8 cellular contexts compared by ENCODE assay signal in the genomic region with DNA sequence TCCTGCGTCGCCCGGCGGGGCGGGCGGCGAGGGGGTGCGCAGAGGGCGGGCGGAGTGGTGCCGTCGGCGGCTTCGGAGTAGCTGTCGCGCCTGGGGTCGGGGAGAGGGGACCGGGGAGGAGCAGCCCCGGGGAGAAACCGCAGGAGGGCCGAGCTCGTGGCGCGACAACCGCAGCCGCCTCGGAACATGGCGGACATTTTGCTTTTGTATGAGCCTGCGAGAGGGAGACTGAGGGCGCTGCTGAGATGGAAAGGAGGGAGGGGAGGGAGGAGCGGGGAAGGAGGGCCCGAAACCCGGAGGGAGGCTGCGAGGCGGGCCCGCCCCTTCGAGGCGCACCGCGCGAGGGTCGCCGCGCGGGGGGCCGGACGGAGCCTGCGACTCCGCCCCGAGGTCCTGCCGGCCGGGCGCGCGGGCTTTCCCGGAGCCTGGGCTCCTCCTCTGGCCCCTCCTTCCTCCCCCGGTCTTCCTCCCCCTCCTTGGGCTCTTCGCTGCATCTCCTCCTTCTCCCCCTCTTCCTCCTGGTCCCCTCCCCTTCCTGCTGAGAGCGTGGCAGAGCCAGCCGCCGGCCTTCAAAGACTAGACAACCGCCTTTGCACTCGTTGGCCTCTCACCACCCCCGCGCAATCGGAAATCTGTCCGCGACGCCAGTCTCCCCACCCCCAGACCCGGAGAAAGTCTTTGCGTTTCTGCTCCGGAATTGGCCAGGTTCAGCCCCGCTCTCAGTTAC. TPM values are rescaled to one million over a fixed set of nuclear protein-coding genes. Genes with fewer than 3 reads are reported as not detected.
DNase-seq lines count a peak whose midpoint lies in the region; ATAC-seq and TF ChIP-seq lines count a peak whose summit lies in the region.

No MANE protein-coding gene starts in this region.

- POLR2A ChIA-PET in activated CD8-positive, alpha-beta T cell treated with anti-CD3 and anti-CD28 coated beads for 36 hours (lab: Charles Lee), result interaction anchor here (1.7 kb wide), 2 partner anchors 15 to 17 kb away, joined by 4 to 7 read pairs; no protein-coding TSS in a partner anchor

- H3K9me3 ChIP-seq in ectodermal cell (ENCODE audit: control insufficient read depth, low read length) (no peaks in the 10 kb centered on the region), mesenchymal stem cell (ENCODE audit: control insufficient read depth, low read length) (no peaks in the 10 kb centered on the region)

- peaks cover 0 to 12% (median 1%) of the 10 kb centered on the region in 7 donors for H3K9me3 Mint-ChIP-seq in CD14-positive monocyte
- H3K9me3 Mint-ChIP-seq in activated CD8-positive, alpha-beta T cell treated with anti-CD3 and anti-CD28 coated beads for 36 hours, result no peaks in the 10 kb centered on the region

- H3K27me3 ChIP-seq in ectodermal cell (ENCODE audit: control insufficient read depth, insufficient read depth, low read length, poor library complexity, severe bottlenecking) (no peaks in the 10 kb centered on the region), mesenchymal stem cell (ENCODE audit: control insufficient read depth in 1 of 2, insufficient read depth in 1 of 2, low read length in 2 of 2) (no peaks in the 10 kb centered on the region)

- WGBS in ectodermal cell, 2 experiments, result 0 to 1% methylated on average over 73 of the region's 73 CpGs
- 0% methylated on average over 14 of the region's 73 CpGs for WGBS in mesenchymal stem cell

- peak overlapping the region; percentile 64 for H3K4me3 ChIP-seq in ectodermal cell (ENCODE audit: insufficient read depth, low read depth, low read length)
- peak overlapping the region; percentile 77 to 83 for H3K4me3 ChIP-seq in mesenchymal stem cell (ENCODE audit: insufficient read depth in 1 of 2, low read depth in 1 of 2, low read length in 2 of 2)

- H3K4me1 ChIP-seq in ectodermal cell (ENCODE audit: control insufficient read depth, insufficient read depth, low read length) (no peaks in the 10 kb centered on the region), mesenchymal stem cell (ENCODE audit: control insufficient read depth, insufficient read depth, low read depth, low read length) (peaks cover 1% of the 10 kb centered on the region)

- H3K27me3 Mint-ChIP-seq in CD14-positive monocyte (ENCODE audit: low read depth in 3 of 3), result peaks cover 0 to 11% (median 0%) of the 10 kb centered on the region in 3 donors
- no peaks in the 10 kb centered on the region for H3K27me3 Mint-ChIP-seq in activated CD8-positive, alpha-beta T cell treated with anti-CD3 and anti-CD28 coated beads for 36 hours

- H3K36me3 ChIP-seq in ectodermal cell (ENCODE audit: control insufficient read depth, insufficient read depth, low read length), result no peaks in the 10 kb centered on the region
- no peaks in the 10 kb centered on the region for H3K36me3 ChIP-seq in mesenchymal stem cell (ENCODE audit: control insufficient read depth in 1 of 2, insufficient read depth in 2 of 2, low read depth in 1 of 2, low read length in 2 of 2)

- H3K4me1 Mint-ChIP-seq in CD14-positive monocyte, result peaks cover 17% of the 10 kb centered on the region
- H3K4me1 Mint-ChIP-seq in activated CD8-positive, alpha-beta T cell treated with anti-CD3 and anti-CD28 coated beads for 36 hours (ENCODE audit: low read depth), result peaks cover 38% of the 10 kb centered on the region

- H2AK5ac ChIP-seq in mesenchymal stem cell (ENCODE audit: low read length, severe bottlenecking), result no peak overlapping the region

- peak overlapping the region; percentile 69 for H3K27ac ChIP-seq in ectodermal cell (ENCODE audit: insufficient read depth, low read depth, low read length, poor library complexity, severe bottlenecking)
- peak overlapping the region; percentile 90 for H3K27ac ChIP-seq in mesenchymal stem cell (ENCODE audit: low read length, poor library complexity, severe bottlenecking)

- peak overlapping the region; percentile 92 to 97 (median 95) for H3K27ac Mint-ChIP-seq in CD14-positive monocyte
- peak overlapping the region; percentile 99 for H3K27ac Mint-ChIP-seq in activated CD8-positive, alpha-beta T cell treated with anti-CD3 and anti-CD28 coated beads for 36 hours

- peak overlapping the region; percentile 75 for H3K4me2 ChIP-seq in mesenchymal stem cell (ENCODE audit: low read length, poor library complexity, severe bottlenecking)

- peak overlapping the region; percentile 90 to 94 for H3K4me3 Mint-ChIP-seq in CD14-positive monocyte
- H3K4me3 Mint-ChIP-seq in activated CD8-positive, alpha-beta T cell treated with anti-CD3 and anti-CD28 coated beads for 36 hours, result peak overlapping the region; percentile 96

- peak; percentile 52 for ATAC-seq in GM19395 (IDR thresholded peaks at IDR 0.05; ENCODE audit: unreplicated experiment)
- peak; percentile 37 for ATAC-seq in HG03565 (IDR thresholded peaks at IDR 0.05; ENCODE audit: unreplicated experiment)
- peak; percentile 82 for ATAC-seq in activated CD8-positive, alpha-beta T cell treated with anti-CD3 and anti-CD28 coated beads for 36 hours

- no peak for TF ChIP-seq CTCF in CD14-positive monocyte (IDR thresholded peaks at IDR 0.05)
- TF ChIP-seq CTCF in activated CD8-positive, alpha-beta T cell treated with anti-CD3 and anti-CD28 coated beads for 36 hours (IDR thresholded peaks at IDR 0.05), result no peak

- no peak overlapping the region for H3K23ac ChIP-seq in mesenchymal stem cell (ENCODE audit: low read length in 2 of 2)

- intact Hi-C loops in CD14-positive monocyte (cut with micrococcal nuclease), result loop anchor here in 1 of 2 donors (2.0 kb wide), 1 partner anchor 37 kb away; no protein-coding TSS in a partner anchor
- intact Hi-C loops in activated CD8-positive, alpha-beta T cell treated with anti-CD3 and anti-CD28 coated beads for 36 hours (cut with micrococcal nuclease), result no loop called here

- H3K4ac ChIP-seq in mesenchymal stem cell (ENCODE audit: low read depth in 1 of 2, low read length in 2 of 2), result peak overlapping the region in 1 of 2 experiments; percentile 84

- H3K9ac ChIP-seq in mesenchymal stem cell (ENCODE audit: low read length), result peak overlapping the region; percentile 96

- peaks cover 2% of the 10 kb centered on the region for H3K79me1 ChIP-seq in mesenchymal stem cell (replicated peaks; ENCODE audit: low read length, poor library complexity, severe bottlenecking)

- H3K14ac ChIP-seq in mesenchymal stem cell (ENCODE audit: low read length in 2 of 2), result no peak overlapping the region

- peak overlapping the region; percentile 73 for H2BK5ac ChIP-seq in mesenchymal stem cell (ENCODE audit: low read depth, low read length, poor library complexity, severe bottlenecking)

- DNase-seq in CD14-positive monocyte (ENCODE audit: low spot score) (peak; percentile 84), NCI-H82 (lab: John Stamatoyannopoulos, UW) (peak; percentile 97), mesenchymal stem cell (peak; percentile 93)
- peak; percentile 91 for DNase-seq in activated CD8-positive, alpha-beta T cell treated with anti-CD3 and anti-CD28 coated beads for 36 hours
- DNase-seq in stimulated activated CD8-positive, alpha-beta memory T cell treated with anti-CD3 and anti-CD28 coated beads, Interleukin-12 subunit alpha, Interleukin-12 subunit beta, amount 100 ng/mL, for 1 hour (ENCODE audit: low read depth), result peak; percentile 59

- peak overlapping the region; percentile 86 to 93 for H3K18ac ChIP-seq in mesenchymal stem cell (ENCODE audit: low read depth in 1 of 2, low read length in 2 of 2)

- CTCF ChIA-PET in activated CD8-positive, alpha-beta T cell treated with anti-CD3 and anti-CD28 coated beads for 36 hours (lab: Charles Lee), result no interaction called here

- peak overlapping the region; percentile 89 for H4K91ac ChIP-seq in mesenchymal stem cell (ENCODE audit: low read length)

- H2AFZ ChIP-seq in mesenchymal stem cell (ENCODE audit: low read depth, low read length), result peak overlapping the region; percentile 14

- H2BK15ac ChIP-seq in mesenchymal stem cell (ENCODE audit: low read depth, poor library complexity, severe bottlenecking), result peak overlapping the region; percentile 90

- peak overlapping the region; percentile 54 for H4K8ac ChIP-seq in mesenchymal stem cell (ENCODE audit: low read length)

- no peak overlapping the region for H2BK12ac ChIP-seq in mesenchymal stem cell (ENCODE audit: low read length in 2 of 2)

- peaks cover 4 to 8% of the 10 kb centered on the region in 2 donors for H3K36me3 Mint-ChIP-seq in CD14-positive monocyte
- peaks cover 20% of the 10 kb centered on the region for H3K36me3 Mint-ChIP-seq in activated CD8-positive, alpha-beta T cell treated with anti-CD3 and anti-CD28 coated beads for 36 hours (ENCODE audit: low read depth)

- H2BK120ac ChIP-seq in mesenchymal stem cell (ENCODE audit: low read depth, low read length), result peak overlapping the region; percentile 92

RNA-seq across cellular contexts. Expression of gene INTS6L, which starts 1.1 kb away (rescaled TPM):
- 1 to 10 TPM; 2.7 to 3.0 TPM for polyA plus RNA-seq in CD14-positive monocyte
- 10 to 100 TPM; 19.9 to 21.0 TPM for total RNA-seq in activated CD8-positive, alpha-beta T cell treated with anti-CD3 and anti-CD28 coated beads for 36 hours
- polyA plus RNA-seq in ectodermal cell (2013, experiment 1 of 4), result 13.3 TPM
- polyA plus RNA-seq in ectodermal cell (2013, experiment 2 of 4), result 13.5 TPM
- polyA plus RNA-seq in ectodermal cell (2013, experiment 3 of 4), result 9.1 TPM
- polyA plus RNA-seq in ectodermal cell (2013, experiment 4 of 4), result 10.3 TPM
- polyA plus RNA-seq in mesenchymal stem cell (2013, experiment 1 of 2), result 6.3 TPM
- 6.0 TPM for polyA plus RNA-seq in mesenchymal stem cell (2013, experiment 2 of 2)

Comparison
In these comparisons a context has a peak if more than half of its experiments do, and no peak if none do; other contexts are left out.
1. Peak in every context shown above with its lines: DNase-seq, ATAC-seq, H3K4me3 ChIP-seq and H3K27ac ChIP-seq.